Comparison of ENCODE assay signal across 1 cellular context in the genomic region with DNA sequence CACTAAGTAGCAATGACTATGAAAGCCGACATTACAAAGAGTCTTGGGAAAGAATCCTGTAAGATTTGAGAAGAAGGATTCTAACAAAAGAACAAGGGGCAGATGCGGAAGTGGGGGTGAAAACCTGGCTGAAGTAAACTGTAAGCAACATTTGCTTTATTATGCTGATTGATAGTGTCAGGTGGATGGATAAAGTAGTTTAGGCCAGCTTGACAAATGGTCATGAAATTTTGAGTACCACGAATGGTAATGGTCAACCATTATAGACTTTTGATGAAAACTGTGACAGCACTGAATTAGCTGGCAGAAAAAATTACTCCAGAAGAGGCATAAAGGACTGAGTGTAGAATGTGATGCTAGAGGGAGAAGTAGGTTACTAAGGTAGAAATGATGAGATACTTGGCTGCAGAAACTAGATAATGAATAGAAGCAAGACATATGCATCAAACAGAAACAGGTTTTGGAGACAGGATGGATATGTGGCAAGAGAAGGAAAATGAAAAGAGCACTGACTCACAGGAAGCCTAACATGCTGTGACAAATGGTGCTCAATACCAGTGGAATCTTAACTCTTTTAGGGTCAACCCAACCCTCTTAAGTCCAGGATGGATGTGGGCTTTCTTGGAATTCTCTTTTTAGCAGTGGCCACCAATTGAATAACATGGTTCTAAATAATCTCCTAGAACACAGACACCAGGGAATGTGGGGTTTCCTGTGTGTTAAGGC.
TF ChIP-seq lines count a peak whose summit lies in the region.

No MANE protein-coding gene starts in this region.

TF ChIP-seq in SK-N-SH treated with all-trans-retinoic acid at 6 μM for 48 hours, 23 proteins besides CTCF, POLR2A, EP300 and RAD21 (continued from another document):
- TF ChIP-seq, protein P1, sequence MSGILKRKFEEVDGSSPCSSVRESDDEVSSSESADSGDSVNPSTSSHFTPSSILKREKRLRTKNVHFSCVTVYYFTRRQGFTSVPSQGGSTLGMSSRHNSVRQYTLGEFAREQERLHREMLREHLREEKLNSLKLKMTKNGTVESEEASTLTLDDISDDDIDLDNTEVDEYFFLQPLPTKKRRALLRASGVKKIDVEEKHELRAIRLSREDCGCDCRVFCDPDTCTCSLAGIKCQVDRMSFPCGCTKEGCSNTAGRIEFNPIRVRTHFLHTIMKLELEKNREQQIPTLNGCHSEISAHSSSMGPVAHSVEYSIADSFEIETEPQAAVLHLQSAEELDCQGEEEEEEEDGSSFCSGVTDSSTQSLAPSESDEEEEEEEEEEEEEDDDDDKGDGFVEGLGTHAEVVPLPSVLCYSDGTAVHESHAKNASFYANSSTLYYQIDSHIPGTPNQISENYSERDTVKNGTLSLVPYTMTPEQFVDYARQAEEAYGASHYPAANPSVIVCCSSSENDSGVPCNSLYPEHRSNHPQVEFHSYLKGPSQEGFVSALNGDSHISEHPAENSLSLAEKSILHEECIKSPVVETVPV (CRISPR knock-in tag; IDR thresholded peaks at IDR 0.05): no peak
- no peak for TF ChIP-seq TCF4 (CRISPR knock-in tag; IDR thresholded peaks at IDR 0.05; ENCODE audit: borderline replicate concordance)
